In genomic region chr7:129074361-129074871, GRCh38 we compare ENCODE assay signal across 28 cellular contexts.
"Had no signal": no experiment of that assay in that cellular context is flagged by ENCODE, and none has a peak within 500 bp of the region (broad histone marks: within the 10 kb centered on the region; RNA-seq: fewer than 3 reads in every experiment).

No MANE protein-coding gene starts in this region.

- H3K4me3 ChIP-seq: colonic mucosa, esophagus muscularis mucosa, gastroesophageal sphincter, lower lobe of right lung, mucosa of descending colon, right atrium auricular region, sigmoid colon, stomach, thyroid gland, vagina had no signal

- H3K27me3 Mint-ChIP-seq: dendritic cell treated with granulocyte-macrophage colony-stimulating factor and Interleukin-4, amounts not matched to agents 40 ng/mL and 50 ng/mL, for 4 days had no signal

- H2AFZ ChIP-seq: parathyroid adenoma had no signal

- H3K36me3 ChIP-seq: colonic mucosa, esophagus muscularis mucosa, gastroesophageal sphincter, lower lobe of right lung, right atrium auricular region, sigmoid colon, stomach, thyroid gland, vagina had no signal

- ATAC-seq: foreskin keratinocyte; gastroesophageal sphincter; left ventricle myocardium superior; lower lobe of right lung; mucosa of descending colon; natural killer cell treated with Interleukin-12 subunit alpha and Interleukin-12 subunit beta and Interleukin-15 and Interleukin-18, amount 100 ng/mL, for 72 hours; stimulated activated effector memory CD8-positive, alpha-beta T cell treated with anti-CD3 and anti-CD28 coated beads, Interleukin-12 subunit alpha, Interleukin-12 subunit beta, amount 100 ng/mL, for 72 hours had no signal

- H3K4me1 Mint-ChIP-seq: mesothelial cell of epicardium, neural crest cell had no signal

- H3K9me3 ChIP-seq: colonic mucosa, esophagus muscularis mucosa, gastroesophageal sphincter, lower lobe of right lung, mucosa of descending colon, right atrium auricular region, sigmoid colon, stomach, thyroid gland, vagina had no signal

- H3K9me3 Mint-ChIP-seq: immature natural killer cell; memory B cell; mesothelial cell of epicardium; natural killer cell treated with Interleukin-12 subunit alpha and Interleukin-12 subunit beta and Interleukin-15 and Interleukin-18, amount 100 ng/mL, for 72 hours; neural crest cell; stimulated activated effector memory CD8-positive, alpha-beta T cell treated with anti-CD3 and anti-CD28 coated beads, Interleukin-12 subunit alpha, Interleukin-12 subunit beta, amount 100 ng/mL, for 72 hours had no signal

- H3K4me1 ChIP-seq: colonic mucosa, esophagus muscularis mucosa, foreskin keratinocyte, gastroesophageal sphincter, lower lobe of right lung, parathyroid adenoma, right atrium auricular region, sigmoid colon, stomach, thyroid gland, vagina had no signal

- H3K27me3 ChIP-seq: colonic mucosa, right atrium auricular region, thyroid gland, vagina had no signal

- H3K27ac ChIP-seq: colonic mucosa, esophagus muscularis mucosa, foreskin keratinocyte, gastroesophageal sphincter, lower lobe of right lung, parathyroid adenoma, right atrium auricular region, sigmoid colon, stomach, thyroid gland, vagina had no signal

- H3K36me3 Mint-ChIP-seq: immature natural killer cell; memory B cell; mesothelial cell of epicardium; naive B cell; natural killer cell treated with Interleukin-12 subunit alpha and Interleukin-12 subunit beta and Interleukin-15 and Interleukin-18, amount 100 ng/mL, for 72 hours; stimulated activated effector memory CD8-positive, alpha-beta T cell treated with anti-CD3 and anti-CD28 coated beads, Interleukin-12 subunit alpha, Interleukin-12 subunit beta, amount 100 ng/mL, for 72 hours had no signal

- H3K79me2 ChIP-seq: parathyroid adenoma had no signal

- H3K4me3 Mint-ChIP-seq: dendritic cell treated with granulocyte-macrophage colony-stimulating factor and Interleukin-4, amounts not matched to agents 40 ng/mL and 50 ng/mL, for 4 days; immature natural killer cell; memory B cell; mesothelial cell of epicardium; naive B cell; natural killer cell treated with Interleukin-12 subunit alpha and Interleukin-12 subunit beta and Interleukin-15 and Interleukin-18, amount 100 ng/mL, for 72 hours; neural crest cell; stimulated activated effector memory CD8-positive, alpha-beta T cell treated with anti-CD3 and anti-CD28 coated beads, Interleukin-12 subunit alpha, Interleukin-12 subunit beta, amount 100 ng/mL, for 72 hours had no signal

- DNase-seq: colonic mucosa; effector CD8-positive, alpha-beta T cell; foreskin keratinocyte; glutamatergic neuron; hypothalamus; immature natural killer cell; left ventricle myocardium superior; lower lobe of right lung; mucosa of descending colon; naive B cell; sigmoid colon; stimulated activated CD4-positive, alpha-beta T cell treated with anti-CD3 and anti-CD28 coated beads, Interleukin-2, amount 100 ng/mL, for 24 hours; stimulated activated CD4-positive, alpha-beta T cell treated with anti-CD3 and anti-CD28 coated beads, Interleukin-4, amount 100 ng/mL, for 24 hours; stimulated activated naive CD4-positive, alpha-beta T cell treated with Interleukin-2 at 50 U/mL for 16 hours; stomach; thyroid gland had no signal

- H3K27ac Mint-ChIP-seq: immature natural killer cell; memory B cell; mesothelial cell of epicardium; naive B cell; natural killer cell treated with Interleukin-12 subunit alpha and Interleukin-12 subunit beta and Interleukin-15 and Interleukin-18, amount 100 ng/mL, for 72 hours; progenitor cell of endocrine pancreas; stimulated activated effector memory CD8-positive, alpha-beta T cell treated with anti-CD3 and anti-CD28 coated beads, Interleukin-12 subunit alpha, Interleukin-12 subunit beta, amount 100 ng/mL, for 72 hours had no signal
